In the genomic region with DNA sequence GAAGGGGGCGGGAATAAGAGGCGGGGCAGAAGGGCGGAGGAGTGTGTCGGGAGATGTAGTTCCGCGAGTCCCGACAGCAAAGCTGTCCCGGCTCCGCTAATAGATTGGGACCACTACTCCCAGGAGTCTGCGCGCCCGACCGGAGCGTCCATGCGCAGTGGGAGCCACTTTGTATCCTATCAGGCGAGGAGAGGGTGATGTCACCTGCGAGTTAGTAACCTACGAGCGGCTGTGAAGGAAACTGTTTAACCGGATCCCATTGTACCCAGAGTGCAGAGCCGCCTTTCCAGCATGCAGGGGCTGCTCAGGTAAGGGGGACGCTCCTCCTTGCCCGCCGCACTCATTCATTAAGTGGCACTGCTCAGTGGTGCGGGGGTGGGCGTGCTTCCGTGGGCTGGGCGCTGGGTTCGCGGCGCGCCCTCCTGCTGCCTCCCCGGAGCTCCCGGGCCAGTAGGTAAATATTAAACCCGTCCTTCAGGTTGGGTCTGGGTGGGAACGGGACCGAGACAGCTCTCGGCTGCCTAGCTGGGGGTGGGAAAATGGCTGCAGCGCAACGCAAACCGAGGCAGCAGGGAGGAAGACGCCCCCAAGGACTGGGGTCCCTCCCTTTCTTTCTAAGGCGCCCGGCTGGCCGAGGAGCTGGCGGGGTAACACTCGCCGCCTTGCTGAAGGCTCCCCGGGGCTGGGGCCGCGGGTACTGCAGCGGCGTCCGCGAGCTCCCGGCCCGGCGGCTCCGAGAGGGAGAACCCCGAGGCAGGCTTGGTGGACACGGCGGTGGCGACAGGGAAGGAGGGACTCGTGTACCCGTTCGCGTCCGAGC, we compare ENCODE assay signal across 1 cellular context.
TF ChIP-seq lines count a peak whose summit lies in the region.

Gene DAAM1 (plus strand): TSS at position 207 of the 820 bp plus-strand sequence. CDS start 74,811 bp downstream, outside the sequence.

TF ChIP-seq in HEK293, 187 proteins besides CTCF, POLR2A, EP300 and RAD21 (continued from another document and continues in another):
- TF ChIP-seq ZNF645 (tag by site-specific recombination; IDR thresholded peaks at IDR 0.05): no peak
- TF ChIP-seq SCRT1 (tag by site-specific recombination; IDR thresholded peaks at IDR 0.05; ENCODE audit: borderline replicate concordance): no peak
- no peak for TF ChIP-seq ZNF571 (tag by site-specific recombination; IDR thresholded peaks at IDR 0.05)
- no peak; the same call in 1 of the 2 replicates for TF ChIP-seq ZNF391 (tag by site-specific recombination; IDR thresholded peaks at IDR 0.05; ENCODE audit: borderline replicate concordance, low read depth)
- TF ChIP-seq SP2 (tag by site-specific recombination; IDR thresholded peaks at IDR 0.05): peak; percentile 89
- no peak for TF ChIP-seq ZNF335 (tag by site-specific recombination; conservative IDR thresholded peaks at IDR 0.05)
- TF ChIP-seq KLF9 (tag by site-specific recombination; IDR thresholded peaks at IDR 0.05; ENCODE audit: low read depth): peak; percentile 70
- no peak for TF ChIP-seq ZNF221 (tag by site-specific recombination; IDR thresholded peaks at IDR 0.05; ENCODE audit: borderline replicate concordance)
- no peak for TF ChIP-seq ZNF776 (tag by site-specific recombination; IDR thresholded peaks at IDR 0.05; ENCODE audit: borderline replicate concordance)
- TF ChIP-seq ZNF114 (tag by site-specific recombination; IDR thresholded peaks at IDR 0.05): no peak
- TF ChIP-seq KLF8 (tag by site-specific recombination; IDR thresholded peaks at IDR 0.05): peak; percentile 43
- TF ChIP-seq PRDM10 (tag by site-specific recombination; IDR thresholded peaks at IDR 0.05): no peak
- TF ChIP-seq, protein P1, sequence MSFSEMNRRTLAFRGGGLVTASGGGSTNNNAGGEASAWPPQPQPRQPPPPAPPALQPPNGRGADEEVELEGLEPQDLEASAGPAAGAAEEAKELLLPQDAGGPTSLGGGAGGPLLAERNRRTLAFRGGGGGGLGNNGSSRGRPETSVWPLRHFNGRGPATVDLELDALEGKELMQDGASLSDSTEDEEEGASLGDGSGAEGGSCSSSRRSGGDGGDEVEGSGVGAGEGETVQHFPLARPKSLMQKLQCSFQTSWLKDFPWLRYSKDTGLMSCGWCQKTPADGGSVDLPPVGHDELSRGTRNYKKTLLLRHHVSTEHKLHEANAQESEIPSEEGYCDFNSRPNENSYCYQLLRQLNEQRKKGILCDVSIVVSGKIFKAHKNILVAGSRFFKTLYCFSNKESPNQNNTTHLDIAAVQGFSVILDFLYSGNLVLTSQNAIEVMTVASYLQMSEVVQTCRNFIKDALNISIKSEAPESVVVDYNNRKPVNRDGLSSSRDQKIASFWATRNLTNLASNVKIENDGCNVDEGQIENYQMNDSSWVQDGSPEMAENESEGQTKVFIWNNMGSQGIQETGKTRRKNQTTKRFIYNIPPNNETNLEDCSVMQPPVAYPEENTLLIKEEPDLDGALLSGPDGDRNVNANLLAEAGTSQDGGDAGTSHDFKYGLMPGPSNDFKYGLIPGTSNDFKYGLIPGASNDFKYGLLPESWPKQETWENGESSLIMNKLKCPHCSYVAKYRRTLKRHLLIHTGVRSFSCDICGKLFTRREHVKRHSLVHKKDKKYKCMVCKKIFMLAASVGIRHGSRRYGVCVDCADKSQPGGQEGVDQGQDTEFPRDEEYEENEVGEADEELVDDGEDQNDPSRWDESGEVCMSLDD (tag by site-specific recombination; IDR thresholded peaks at IDR 0.05): no peak
- TF ChIP-seq ZNF701 (tag by site-specific recombination; IDR thresholded peaks at IDR 0.05): no peak
- no peak for TF ChIP-seq ZNF133 (tag by site-specific recombination; IDR thresholded peaks at IDR 0.05)
- TF ChIP-seq ZNF16 (tag by site-specific recombination; IDR thresholded peaks at IDR 0.05; ENCODE audit: low read depth): no peak
- no peak for TF ChIP-seq ZNF791 (tag by site-specific recombination; IDR thresholded peaks at IDR 0.05)
- TF ChIP-seq ZNF404 (tag by site-specific recombination; IDR thresholded peaks at IDR 0.05): no peak
- peak; percentile 61 for TF ChIP-seq EGR2 (tag by site-specific recombination; IDR thresholded peaks at IDR 0.05; ENCODE audit: low read depth)
- no peak for TF ChIP-seq GLI2 (tag by site-specific recombination; IDR thresholded peaks at IDR 0.05; ENCODE audit: borderline replicate concordance, low read depth)
- TF ChIP-seq, protein P2, sequence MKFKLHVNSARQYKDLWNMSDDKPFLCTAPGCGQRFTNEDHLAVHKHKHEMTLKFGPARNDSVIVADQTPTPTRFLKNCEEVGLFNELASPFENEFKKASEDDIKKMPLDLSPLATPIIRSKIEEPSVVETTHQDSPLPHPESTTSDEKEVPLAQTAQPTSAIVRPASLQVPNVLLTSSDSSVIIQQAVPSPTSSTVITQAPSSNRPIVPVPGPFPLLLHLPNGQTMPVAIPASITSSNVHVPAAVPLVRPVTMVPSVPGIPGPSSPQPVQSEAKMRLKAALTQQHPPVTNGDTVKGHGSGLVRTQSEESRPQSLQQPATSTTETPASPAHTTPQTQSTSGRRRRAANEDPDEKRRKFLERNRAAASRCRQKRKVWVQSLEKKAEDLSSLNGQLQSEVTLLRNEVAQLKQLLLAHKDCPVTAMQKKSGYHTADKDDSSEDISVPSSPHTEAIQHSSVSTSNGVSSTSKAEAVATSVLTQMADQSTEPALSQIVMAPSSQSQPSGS (tag by site-specific recombination; IDR thresholded peaks at IDR 0.05; ENCODE audit: low read depth): peak; percentile 85
- no peak for TF ChIP-seq HOXD13 (CRISPR knock-in tag; IDR thresholded peaks at IDR 0.05; ENCODE audit: borderline replicate concordance)
- TF ChIP-seq ZNF785 (tag by site-specific recombination; IDR thresholded peaks at IDR 0.05): no peak
- TF ChIP-seq ZNF830 (tag by site-specific recombination; IDR thresholded peaks at IDR 0.05; ENCODE audit: low read depth): no peak
- no peak for TF ChIP-seq ZNF239 (tag by site-specific recombination; IDR thresholded peaks at IDR 0.05)
- no peak for TF ChIP-seq ZNF596 (tag by site-specific recombination; IDR thresholded peaks at IDR 0.05)
- TF ChIP-seq, protein P3, sequence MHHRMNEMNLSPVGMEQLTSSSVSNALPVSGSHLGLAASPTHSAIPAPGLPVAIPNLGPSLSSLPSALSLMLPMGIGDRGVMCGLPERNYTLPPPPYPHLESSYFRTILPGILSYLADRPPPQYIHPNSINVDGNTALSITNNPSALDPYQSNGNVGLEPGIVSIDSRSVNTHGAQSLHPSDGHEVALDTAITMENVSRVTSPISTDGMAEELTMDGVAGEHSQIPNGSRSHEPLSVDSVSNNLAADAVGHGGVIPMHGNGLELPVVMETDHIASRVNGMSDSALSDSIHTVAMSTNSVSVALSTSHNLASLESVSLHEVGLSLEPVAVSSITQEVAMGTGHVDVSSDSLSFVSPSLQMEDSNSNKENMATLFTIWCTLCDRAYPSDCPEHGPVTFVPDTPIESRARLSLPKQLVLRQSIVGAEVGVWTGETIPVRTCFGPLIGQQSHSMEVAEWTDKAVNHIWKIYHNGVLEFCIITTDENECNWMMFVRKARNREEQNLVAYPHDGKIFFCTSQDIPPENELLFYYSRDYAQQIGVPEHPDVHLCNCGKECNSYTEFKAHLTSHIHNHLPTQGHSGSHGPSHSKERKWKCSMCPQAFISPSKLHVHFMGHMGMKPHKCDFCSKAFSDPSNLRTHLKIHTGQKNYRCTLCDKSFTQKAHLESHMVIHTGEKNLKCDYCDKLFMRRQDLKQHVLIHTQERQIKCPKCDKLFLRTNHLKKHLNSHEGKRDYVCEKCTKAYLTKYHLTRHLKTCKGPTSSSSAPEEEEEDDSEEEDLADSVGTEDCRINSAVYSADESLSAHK (tag by site-specific recombination; IDR thresholded peaks at IDR 0.05): no peak
- TF ChIP-seq ZBTB26 (tag by site-specific recombination; optimal IDR thresholded peaks at IDR 0.05): peak; percentile 44
- no peak for TF ChIP-seq ZNF112 (tag by site-specific recombination; IDR thresholded peaks at IDR 0.05)
- TF ChIP-seq BCL11B (tag by site-specific recombination; IDR thresholded peaks at IDR 0.05; ENCODE audit: low read depth): no peak
- TF ChIP-seq ZNF585B (tag by site-specific recombination; IDR thresholded peaks at IDR 0.05): no peak
- no peak for TF ChIP-seq ZNF146 (tag by site-specific recombination; IDR thresholded peaks at IDR 0.05)
- TF ChIP-seq, protein P4, sequence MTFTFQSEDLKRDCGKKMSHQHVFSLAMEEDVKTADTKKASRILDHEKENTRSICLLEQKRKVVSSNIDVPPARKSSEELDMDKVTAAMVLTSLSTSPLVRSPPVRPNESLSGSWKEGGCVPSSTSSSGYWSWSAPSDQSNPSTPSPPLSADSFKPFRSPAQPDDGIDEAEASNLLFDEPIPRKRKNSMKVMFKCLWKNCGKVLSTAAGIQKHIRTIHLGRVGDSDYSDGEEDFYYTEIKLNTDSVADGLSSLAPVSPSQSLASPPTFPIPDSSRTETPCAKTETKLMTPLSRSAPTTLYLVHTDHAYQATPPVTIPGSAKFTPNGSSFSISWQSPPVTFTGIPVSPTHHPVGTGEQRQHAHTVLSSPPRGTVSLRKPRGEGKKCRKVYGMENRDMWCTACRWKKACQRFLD (tag by site-specific recombination; IDR thresholded peaks at IDR 0.05): no peak
- no peak for TF ChIP-seq ZNF555 (tag by site-specific recombination; conservative IDR thresholded peaks at IDR 0.05)
- no peak for TF ChIP-seq ZBTB11 (tag by site-specific recombination; conservative IDR thresholded peaks at IDR 0.05; ENCODE audit: low read depth)
- TF ChIP-seq ZNF677 (tag by site-specific recombination; IDR thresholded peaks at IDR 0.05): no peak
- TF ChIP-seq ZSCAN5A (tag by site-specific recombination; IDR thresholded peaks at IDR 0.05): no peak
- TF ChIP-seq ZSCAN30 (tag by site-specific recombination; IDR thresholded peaks at IDR 0.05): no peak
